8 cellular contexts compared by ENCODE assay signal in the genomic region with DNA sequence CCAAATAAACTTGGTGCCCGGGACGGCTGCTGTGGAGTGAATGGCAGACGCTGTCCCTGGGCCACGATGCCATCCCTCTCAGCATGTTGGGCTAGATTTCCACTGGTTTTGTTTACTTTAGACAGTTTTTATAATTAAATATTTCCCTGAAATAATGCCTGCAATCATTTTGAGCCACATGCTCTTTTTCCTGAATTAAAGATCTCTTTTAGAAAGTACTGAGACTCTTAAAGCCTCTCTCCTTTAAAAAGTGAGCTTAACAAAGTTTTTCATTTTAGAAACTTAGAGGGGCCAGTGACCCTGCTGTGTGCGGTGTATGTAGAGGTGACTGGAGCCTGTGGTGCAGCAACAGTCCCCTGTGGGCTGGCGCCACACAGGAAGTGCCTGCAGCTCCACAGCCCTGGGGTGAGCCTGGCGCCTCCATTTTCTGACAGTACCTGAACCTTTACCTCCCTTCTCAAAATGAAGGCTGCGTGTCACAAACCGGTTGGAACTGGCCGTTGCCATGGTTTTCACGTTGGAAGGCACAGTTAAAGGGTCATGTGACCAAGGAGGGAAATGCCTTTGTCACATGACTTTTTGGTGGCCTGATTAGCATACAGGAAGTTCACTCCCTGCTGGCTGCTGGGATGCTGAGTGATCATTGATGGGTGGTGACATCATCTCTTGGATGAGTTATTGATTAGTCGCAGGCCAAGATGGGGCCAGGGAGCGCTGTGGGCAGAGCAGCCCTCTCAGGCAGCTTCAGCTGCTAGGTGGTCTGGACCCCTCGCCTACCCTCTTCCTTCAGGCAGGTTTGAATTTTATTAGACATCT.
DNase-seq lines count a peak whose midpoint lies in the region; ATAC-seq and TF ChIP-seq lines count a peak whose summit lies in the region.

No MANE protein-coding gene starts in this region.

- H3K36me3 ChIP-seq in neutrophil: peaks cover 49% of the 10 kb centered on the region

- H3K9me3 ChIP-seq in neutrophil: no peaks in the 10 kb centered on the region

- peak overlapping the region in 1 of 2 donors; percentile 12 for H3K4me3 ChIP-seq in foreskin fibroblast (ENCODE audit: low read depth in 1 of 2, low read length in 2 of 2)
- H3K4me3 ChIP-seq in neutrophil (ENCODE audit: low read depth in 1 of 2, low read length in 1 of 2): peak overlapping the region; percentile 33 to 43

- peak overlapping the region; percentile 86 for H3K27ac ChIP-seq in neutrophil

- DNase-seq in AG08396 (ENCODE audit: low spot score) (peak; percentile 93), SIG-M5 (lab: John Stamatoyannopoulos, UW) (peak; percentile 25), activated gamma-delta T cell treated with Interleukin-2 at 50 U/mL for 16 hours (peak; percentile 83), foreskin fibroblast (peak; percentile 97 to 98), stromal cell of bone marrow (ENCODE audit: low read depth) (peak; percentile 95)

- in situ Hi-C loops in GM18951 (cut with MboI; ENCODE audit: low sequenced_read_pairs, unreplicated experiment): loop anchor here (25.0 kb wide), 1 partner anchor 302 kb away; a partner anchor contains a TSS

- TF ChIP-seq CTCF in foreskin fibroblast (IDR thresholded peaks at IDR 0.05; ENCODE audit: low read depth, low read length): no peak
- no peak for TF ChIP-seq CTCF in neutrophil (IDR thresholded peaks at IDR 0.05)

- H3K27me3 ChIP-seq in neutrophil: no peaks in the 10 kb centered on the region

- peak; percentile 30 for TF ChIP-seq POLR2A in GM18951 (IDR thresholded peaks at IDR 0.05; ENCODE audit: extremely low read depth, insufficient read depth, insufficient read length)

- peaks cover 60 to 64% of the 10 kb centered on the region in 2 experiments for H3K4me1 ChIP-seq in neutrophil (ENCODE audit: control insufficient read depth in 1 of 2, insufficient read depth in 1 of 2, low read depth in 1 of 2, low read length in 1 of 2)

- ATAC-seq in HG03565 (IDR thresholded peaks at IDR 0.05; ENCODE audit: unreplicated experiment): peak; percentile 62

Comparison
In these comparisons a context has a peak if more than half of its experiments do, and no peak if none do; other contexts are left out.
1. DNase-seq: peak in every context shown above with its lines; median percentile 98 in foreskin fibroblast; 95 in stromal cell of bone marrow; 93 in AG08396; 83 in activated gamma-delta T cell treated with Interleukin-2 at 50 U/mL for 16 hours; 25 in SIG-M5.